Comparison of ENCODE assay signal across 7 cellular contexts in genomic region chr12:49740930-49741881, GRCh38. TPM values are rescaled to one million over a fixed set of nuclear protein-coding genes. Genes with fewer than 3 reads are reported as not detected.
DNase-seq lines count a peak whose midpoint lies in the region; ATAC-seq and TF ChIP-seq lines count a peak whose summit lies in the region.

TMBIM6 (plus strand) TSS chr12:49741557; CDS start chr12:49752494, 10,937 bp downstream.

- DNase-seq in NCI-H2029 (lab: John Stamatoyannopoulos, UW) = peak; percentile 100
- DNase-seq in T-helper 9 cell = peak; percentile 97
- DNase-seq in astrocyte of the hippocampus (ENCODE audit: low read depth, low spot score) = peak; percentile 100
- peak; percentile 100 for DNase-seq in hepatocyte (ENCODE audit: low spot score)
- peak; percentile 97 for DNase-seq in retina

- no peaks in the 10 kb centered on the region for H3K9me3 ChIP-seq in hepatocyte (ENCODE audit: low read depth)

- ATAC-seq in GM18502 (IDR thresholded peaks at IDR 0.05; ENCODE audit: poor library complexity, unreplicated experiment) (peak; percentile 95), HG02973 (IDR thresholded peaks at IDR 0.05; ENCODE audit: unreplicated experiment) (peak; percentile 92)

- no peaks in the 10 kb centered on the region for H3K27me3 ChIP-seq in hepatocyte

- peak within 1 kb of the TSS; percentile 97 for H3K27ac ChIP-seq in hepatocyte

- H3K4me1 ChIP-seq in hepatocyte (ENCODE audit: insufficient read depth) = peaks cover 18% of the 10 kb centered on the region

- WGBS in hepatocyte (ENCODE audit: low lambda C conversion rate, missing lambda C conversion rate) = 5% methylated on average over 46 of the region's 50 CpGs

- peaks cover 43% of the 10 kb centered on the region for H3K79me2 ChIP-seq in hepatocyte

- peak; percentile 96 for TF ChIP-seq CTCF in hepatocyte (IDR thresholded peaks at IDR 0.05; ENCODE audit: poor library complexity)

- H3K9me2 ChIP-seq in hepatocyte (replicated peaks; ENCODE audit: insufficient read depth) = no peaks in the 10 kb centered on the region

- peak within 1 kb of the TSS; percentile 78 for H3K4me2 ChIP-seq in hepatocyte

- H3K36me3 ChIP-seq in hepatocyte (replicated peaks; ENCODE audit: insufficient read depth, low read depth) = no peaks in the 10 kb centered on the region

- H2AFZ ChIP-seq in hepatocyte = peak within 1 kb of the TSS; percentile 53

- H4K20me1 ChIP-seq in hepatocyte (ENCODE audit: insufficient read depth, poor library complexity, severe bottlenecking) = peaks cover 44% of the 10 kb centered on the region

- H3K4me3 ChIP-seq in hepatocyte = peak within 1 kb of the TSS; percentile 38

RNA-seq across cellular contexts. Expression of gene TMBIM6, which starts in this region (rescaled TPM):
- 534 and 591 TPM in 2 replicates for total RNA-seq in hepatocyte
- polyA plus RNA-seq in hepatocyte = 743 and 805 TPM in 2 replicates

Comparison
In these comparisons a context has a peak if more than half of its experiments do, and no peak if none do; other contexts are left out.
1. Peak in every context shown above with its lines: DNase-seq, ATAC-seq, H3K4me3 ChIP-seq and H3K27ac ChIP-seq.